Comparison of ENCODE assay signal across 12 cellular contexts in genomic region chr19:22144394-22144793, GRCh38. TPM values are rescaled to one million over a fixed set of nuclear protein-coding genes. Genes with fewer than 3 reads are reported as not detected.
DNase-seq lines count a peak whose midpoint lies in the region; ATAC-seq and TF ChIP-seq lines count a peak whose summit lies in the region.
"Had no signal": no experiment of that assay in that cellular context is flagged by ENCODE, and none has a peak within 500 bp of the region (broad histone marks: within the 10 kb centered on the region; RNA-seq: fewer than 3 reads in every experiment).

No MANE protein-coding gene starts in this region.

- peaks cover 13% of the 10 kb centered on the region for H3K9me3 ChIP-seq in WERI-Rb-1 (ENCODE audit: severe bottlenecking)

- H3K27ac Mint-ChIP-seq in nephron progenitor cell, result no peak overlapping the region

- DNase-seq in NOMO-1 treated with DMSO at 0.1 percent for 48 hours (lab: John Stamatoyannopoulos, UW; ENCODE audit: unreplicated experiment) (peak; percentile 5), NOMO-1 (lab: John Stamatoyannopoulos, UW; ENCODE audit: unreplicated experiment in 2 of 2) (no peak), NB4 (ENCODE audit: low read depth) (peak; percentile 60), dermis blood vessel endothelial cell (peak; percentile 36), nephron progenitor cell (peak; percentile 1), WERI-Rb-1 (no peak), cerebellar cortex (ENCODE audit: low spot score) (no peak)
- DNase-seq: activated T-cell treated with anti-CD3 and anti-CD28 coated beads, Interleukin-2, amount 50 U/mL, for 4 hours; anterior cingulate cortex; NCI-H510A; stimulated activated CD4-positive, alpha-beta T cell treated with anti-CD3 and anti-CD28 coated beads, Interleukin-4, amount 100 ng/mL, for 24 hours had no signal

- H3K4me1 Mint-ChIP-seq in nephron progenitor cell, result no peaks in the 10 kb centered on the region

- no peak for TF ChIP-seq POLR2A in NB4 (IDR thresholded peaks at IDR 0.05; ENCODE audit: extremely low read depth, insufficient read length)

- H3K4me3 Mint-ChIP-seq in nephron progenitor cell, result no peak overlapping the region
- H3K4me3 Mint-ChIP-seq: activated T-cell treated with anti-CD3 and anti-CD28 coated beads, Interleukin-2, amount 50 U/mL, for 4 hours had no signal

- no peak for ATAC-seq in HG03565 (IDR thresholded peaks at IDR 0.05; ENCODE audit: unreplicated experiment)
- ATAC-seq: activated T-cell treated with anti-CD3 and anti-CD28 coated beads, Interleukin-2, amount 50 U/mL, for 4 hours had no signal

- peaks cover 68% of the 10 kb centered on the region for H3K9me3 Mint-ChIP-seq in nephron progenitor cell

- H3K27me3 Mint-ChIP-seq in nephron progenitor cell (ENCODE audit: low read depth, poor library complexity), result no peaks in the 10 kb centered on the region

- TF ChIP-seq CTCF in NB4 (IDR thresholded peaks at IDR 0.05; ENCODE audit: low read depth, low read length), result no peak
- TF ChIP-seq CTCF in nephron progenitor cell (IDR thresholded peaks at IDR 0.05), result no peak
- no peak for TF ChIP-seq CTCF in WERI-Rb-1 (IDR thresholded peaks at IDR 0.05; ENCODE audit: low read depth, low read length)

- no peaks in the 10 kb centered on the region for H3K36me3 Mint-ChIP-seq in nephron progenitor cell (ENCODE audit: low read depth)

- H3K27me3 ChIP-seq in WERI-Rb-1 (ENCODE audit: insufficient read depth, low read depth, severe bottlenecking), result no peaks in the 10 kb centered on the region

- H3K27ac ChIP-seq in WERI-Rb-1, result no peak overlapping the region

- H3K4me3 ChIP-seq in NB4 (ENCODE audit: low read depth, low read length), result no peak overlapping the region
- no peak overlapping the region for H3K4me3 ChIP-seq in WERI-Rb-1 (ENCODE audit: low read depth, low read length)

- H3K36me3 ChIP-seq in WERI-Rb-1, result no peaks in the 10 kb centered on the region

RNA-seq across cellular contexts. Expression of gene ZNF676, which starts 52.4 kb away (rescaled TPM):
- 0.17 and 0.28 TPM in 2 replicates for total RNA-seq in dermis blood vessel endothelial cell
- total RNA-seq: activated T-cell treated with anti-CD3 and anti-CD28 coated beads, Interleukin-2, amount 50 U/mL, for 4 hours had no signal

Comparison
In these comparisons a context has a peak if more than half of its experiments do, and no peak if none do; other contexts are left out.
1. DNase-seq: peak in NOMO-1 treated with DMSO at 0.1 percent for 48 hours (single experiment), NB4 (single experiment), dermis blood vessel endothelial cell (single experiment) and nephron progenitor cell (single experiment); none in NOMO-1 (0 of 2), WERI-Rb-1 (single experiment) and cerebellar cortex (single experiment).